In genomic region chr10:44977287-44978212, GRCh38 we compare ENCODE assay signal across 11 cellular contexts. TPM values are rescaled to one million over a fixed set of nuclear protein-coding genes. Genes with fewer than 3 reads are reported as not detected.
DNase-seq lines count a peak whose midpoint lies in the region; ATAC-seq and TF ChIP-seq lines count a peak whose summit lies in the region.
"Had no signal": no experiment of that assay in that cellular context is flagged by ENCODE, and none has a peak within 500 bp of the region (broad histone marks: within the 10 kb centered on the region; RNA-seq: fewer than 3 reads in every experiment).

No MANE protein-coding gene starts in this region.

- WGBS in lower leg skin, 2 donors = 70% methylated on average over 21 of the region's 25 CpGs
- 39 to 60% (median 50%) methylated on average over 10 to 25 of the region's 25 CpGs for WGBS in stomach, 5 donors

- peaks cover 48% of the 10 kb centered on the region for H3K4me1 Mint-ChIP-seq in HFFc6 (ENCODE audit: low read depth)

- H3K36me3 Mint-ChIP-seq in HFFc6 (ENCODE audit: low read depth) = no peaks in the 10 kb centered on the region
- H3K36me3 Mint-ChIP-seq in activated naive CD4-positive, alpha-beta T cell treated with anti-CD3 and anti-CD28 coated beads, Interleukin-2, amount 50 U/mL, for 72 hours = no peaks in the 10 kb centered on the region
- H3K36me3 Mint-ChIP-seq: natural killer cell had no signal

- H3K27ac Mint-ChIP-seq in HFFc6 = no peak overlapping the region
- no peak overlapping the region for H3K27ac Mint-ChIP-seq in activated naive CD4-positive, alpha-beta T cell treated with anti-CD3 and anti-CD28 coated beads, Interleukin-2, amount 50 U/mL, for 72 hours
- H3K27ac Mint-ChIP-seq: natural killer cell had no signal

- peaks cover 42% of the 10 kb centered on the region for H3K79me2 ChIP-seq in KMS-11 (ENCODE audit: insufficient read depth, low read depth)

- no peaks in the 10 kb centered on the region for H3K9me3 ChIP-seq in stomach

- H3K27me3 ChIP-seq in KMS-11 (ENCODE audit: insufficient read depth, low read depth) (no peaks in the 10 kb centered on the region), stomach (no peaks in the 10 kb centered on the region)

- no peak overlapping the region for H3K4me3 Mint-ChIP-seq in HFFc6
- H3K4me3 Mint-ChIP-seq: natural killer cell had no signal

- no peak for TF ChIP-seq POLR2A in lower leg skin (IDR thresholded peaks at IDR 0.05)
- TF ChIP-seq POLR2A in stomach (IDR thresholded peaks at IDR 0.05) = no peak

- no peak for ATAC-seq in activated naive CD4-positive, alpha-beta T cell treated with anti-CD3 and anti-CD28 coated beads, Interleukin-2, amount 50 U/mL, for 72 hours
- ATAC-seq: natural killer cell had no signal

- no peaks in the 10 kb centered on the region for H3K27me3 Mint-ChIP-seq in HFFc6 (ENCODE audit: insufficient read depth)

- H3K27ac ChIP-seq in KMS-11 (peak overlapping the region; percentile 57), stomach (peak overlapping the region; percentile 84 to 92 (median 89))

- no peaks in the 10 kb centered on the region for H3K9me3 Mint-ChIP-seq in HFFc6
- no peaks in the 10 kb centered on the region for H3K9me3 Mint-ChIP-seq in activated naive CD4-positive, alpha-beta T cell treated with anti-CD3 and anti-CD28 coated beads, Interleukin-2, amount 50 U/mL, for 72 hours
- H3K9me3 Mint-ChIP-seq: natural killer cell had no signal

- no peak overlapping the region for H3K4me3 ChIP-seq in KMS-11 (IDR thresholded peaks at IDR 0.05; ENCODE audit: insufficient read depth, low read depth, low read length)
- H3K4me3 ChIP-seq in choroid plexus epithelial cell (ENCODE audit: low read depth, low read length) = peak overlapping the region; percentile 64
- H3K4me3 ChIP-seq in lower leg skin (ENCODE audit: low read depth, poor library complexity, severe bottlenecking) = peak overlapping the region; percentile 30
- peak overlapping the region; percentile 56 to 73 (median 58) for H3K4me3 ChIP-seq in stomach

- DNase-seq in choroid plexus epithelial cell (ENCODE audit: low read depth) (peak; percentile 39), lower leg skin (ENCODE audit: low spot score in 2 of 2) (no peak), stomach (no peak), HFFc6 (no peak), nucleus accumbens (lab: John Stamatoyannopoulos, UW) (no peak)
- no peak for DNase-seq in activated naive CD4-positive, alpha-beta T cell treated with anti-CD3 and anti-CD28 coated beads, Interleukin-2, amount 50 U/mL, for 72 hours (ENCODE audit: low spot score in 2 of 2)
- DNase-seq in activated CD4-positive, alpha-beta T cell treated with anti-CD3 and anti-CD28 coated beads, Interleukin-2, amount 50 U/mL, for 1 hour = no peak
- DNase-seq: central memory CD4-positive, alpha-beta T cell; natural killer cell; NCI-H1417 treated with DMSO at 0.1 percent for 48 hours had no signal

- H3K4me1 ChIP-seq in KMS-11 (ENCODE audit: low read depth, poor library complexity, severe bottlenecking) = peaks cover 79% of the 10 kb centered on the region
- peaks cover 88 to 99% (median 92%) of the 10 kb centered on the region in 4 donors for H3K4me1 ChIP-seq in stomach

- no peak overlapping the region for H2AFZ ChIP-seq in KMS-11 (ENCODE audit: low read depth)

- H3K9ac ChIP-seq in KMS-11 = peak overlapping the region; percentile 60

- no peak for TF ChIP-seq CTCF in KMS-11 (conservative IDR thresholded peaks at IDR 0.05; ENCODE audit: low read depth, low read length)
- TF ChIP-seq CTCF in choroid plexus epithelial cell (conservative IDR thresholded peaks at IDR 0.05; ENCODE audit: low read depth, low read length) = no peak
- no peak for TF ChIP-seq CTCF in lower leg skin (IDR thresholded peaks at IDR 0.05)
- no peak for TF ChIP-seq CTCF in stomach (IDR thresholded peaks at IDR 0.05)
- TF ChIP-seq CTCF in HFFc6 (IDR thresholded peaks at IDR 0.05) = no peak

- intact Hi-C loops in lower leg skin (cut with DNase I; ENCODE audit: low total_unique reads) = loop anchor here (5.0 kb wide), 1 partner anchor 45 kb away; no protein-coding TSS in a partner anchor
- intact Hi-C loops in stomach (cut with DNase I; ENCODE audit: low total_unique reads) = no loop called here

- TF ChIP-seq EP300 in stomach (IDR thresholded peaks at IDR 0.05) = no peak

- H4K20me1 ChIP-seq in KMS-11 (ENCODE audit: insufficient read depth) = no peaks in the 10 kb centered on the region

- H3K4me2 ChIP-seq in KMS-11 = peak overlapping the region; percentile 91

- H3K36me3 ChIP-seq in KMS-11 (ENCODE audit: insufficient read depth) = 0 out of 2 replicates have a peak, but pooled peaks cover 3% of the 10 kb centered on the region
- H3K36me3 ChIP-seq in stomach = peaks cover 0 to 20% (median 16%) of the 10 kb centered on the region in 4 donors

RNA-seq across cellular contexts. Expression of gene DEPP1, which starts 1.1 kb away (rescaled TPM):
- 100 to 1,000 TPM in 1 of 4 donors, 10 to 100 TPM in 3; 47.3 to 144 (median 72.7) TPM for total RNA-seq in lower leg skin
- 10 to 100 TPM in 4 of 5 donors, 1 to 10 TPM in 1; 9.8 to 72.9 (median 29.0) TPM for total RNA-seq in stomach
- polyA plus RNA-seq in stomach = 10 to 100 TPM; 24.4 to 65.1 (median 42.0) TPM
- total RNA-seq in HFFc6 (2021; fragmentation: NEBNext Ultra II Directional; extraction: Animal tissue kit (Norgen Biotek cat#: 25700)) = under 1 TPM; 0.43 to 0.78 (median 0.52) TPM
- 1 to 10 TPM in 1 of 2 donors, under 1 TPM in 1; 0.32 to 1.7 TPM for total RNA-seq in activated naive CD4-positive, alpha-beta T cell treated with anti-CD3 and anti-CD28 coated beads, Interleukin-2, amount 50 U/mL, for 72 hours
- total RNA-seq: natural killer cell had no signal

RNA-seq across cellular contexts. Expression of gene RASSF4, which starts 17.9 kb away (rescaled TPM):
- 10 to 100 TPM in 2 of 4 donors, 1 to 10 TPM in 2; 4.4 to 11.0 (median 8.9) TPM for total RNA-seq in lower leg skin
- total RNA-seq in stomach = 10 to 100 TPM in 4 of 5 donors, 1 to 10 TPM in 1; 7.8 to 74.5 (median 22.7) TPM
- 10 to 100 TPM in 2 of 3 donors, 1 to 10 TPM in 1; 7.8 to 13.7 (median 10.4) TPM for polyA plus RNA-seq in stomach
- 1 to 10 TPM; 1.1 to 3.8 (median 2.9) TPM for total RNA-seq in HFFc6 (2021; fragmentation: NEBNext Ultra II Directional; extraction: Animal tissue kit (Norgen Biotek cat#: 25700))
- 1 to 10 TPM; 1.5 to 4.1 TPM for total RNA-seq in activated naive CD4-positive, alpha-beta T cell treated with anti-CD3 and anti-CD28 coated beads, Interleukin-2, amount 50 U/mL, for 72 hours

RNA-seq across cellular contexts. Expression of gene ZNF22, which starts 23.2 kb away (rescaled TPM):
- total RNA-seq in lower leg skin (10 to 100 TPM in 1 of 4 donors, 1 to 10 TPM in 3; 6.7 to 14.1 (median 9.4) TPM), stomach (10 to 100 TPM in 3 of 5 donors, 1 to 10 TPM in 1, under 1 TPM in 1; 0.58 to 39.8 (median 13.4) TPM)
- 10 to 100 TPM; 12.1 to 23.5 (median 20.2) TPM for polyA plus RNA-seq in stomach
- total RNA-seq in HFFc6 (2021; fragmentation: NEBNext Ultra II Directional; extraction: Animal tissue kit (Norgen Biotek cat#: 25700)) = 10 to 100 TPM in 4 of 6 experiments, 1 to 10 TPM in 2; 7.4 to 15.8 (median 13.2) TPM
- 10 to 100 TPM in 1 of 2 donors, 1 to 10 TPM in 1; 3.1 to 20.9 TPM for total RNA-seq in activated naive CD4-positive, alpha-beta T cell treated with anti-CD3 and anti-CD28 coated beads, Interleukin-2, amount 50 U/mL, for 72 hours
